ENCODE assay signal across 8 cellular contexts in the genomic region with DNA sequence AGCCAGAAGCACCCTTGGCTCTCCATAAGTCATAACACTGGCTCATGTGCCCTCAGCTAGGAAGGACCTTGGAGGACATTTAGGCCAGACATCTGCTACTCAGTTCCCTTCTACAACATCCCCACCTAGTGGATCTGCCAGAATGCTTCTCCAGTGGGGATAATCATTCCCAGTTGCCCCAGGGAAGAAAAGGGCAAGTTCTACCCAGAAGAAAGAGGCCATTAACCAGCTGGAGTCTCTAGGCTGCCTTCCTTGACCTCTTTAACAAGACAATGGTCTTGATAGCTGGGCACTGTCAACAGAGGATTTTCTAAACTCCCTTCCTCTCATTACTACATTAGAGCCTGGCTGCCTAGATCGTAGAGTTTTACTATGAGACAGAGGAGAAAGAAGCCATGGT. TPM values are rescaled to one million over a fixed set of nuclear protein-coding genes. Genes with fewer than 3 reads are reported as not detected.
A peak's percentile ranks its signal among the peaks of the same experiment; 100 is the strongest.
DNase-seq lines count a peak whose midpoint lies in the region; ATAC-seq and TF ChIP-seq lines count a peak whose summit lies in the region.

No MANE protein-coding gene starts in this region.

- no peak overlapping the region for H3K4me3 ChIP-seq in naive thymus-derived CD4-positive, alpha-beta T cell (ENCODE audit: low read length)

- DNase-seq in GM10248 (ENCODE audit: extremely low spot score), result peak; percentile 29
- peak; percentile 2 for DNase-seq in NCI-H510A (lab: John Stamatoyannopoulos, UW)
- DNase-seq in epidermal melanocyte (ENCODE audit: insufficient read length, low spot score), result peak; percentile 58
- DNase-seq in naive thymus-derived CD4-positive, alpha-beta T cell, result no peak
- DNase-seq in NK-92 treated with Interleukin-12 subunit alpha and Interleukin-12 subunit beta, amount 100 ng/mL, for 24 hours (lab: John Stamatoyannopoulos, UW), result no peak
- DNase-seq in activated effector memory CD4-positive, alpha-beta T cell treated with Interleukin-2 at 50 U/mL for 16 hours, result no peak
- DNase-seq in middle frontal gyrus (ENCODE audit: extremely low spot score, low spot score), result no peak

- intact Hi-C loops in naive thymus-derived CD4-positive, alpha-beta T cell (cut with micrococcal nuclease), result no loop called here

- H3K36me3 ChIP-seq in naive thymus-derived CD4-positive, alpha-beta T cell (ENCODE audit: control insufficient read depth in 2 of 3, insufficient read depth in 3 of 3, low read length in 3 of 3), result no peaks in the 10 kb centered on the region

- no peak overlapping the region for H3K27ac Mint-ChIP-seq in naive thymus-derived CD4-positive, alpha-beta T cell

- peaks cover 0 to 12% (median 0%) of the 10 kb centered on the region in 5 donors for H3K27me3 Mint-ChIP-seq in naive thymus-derived CD4-positive, alpha-beta T cell

- peaks cover 0 to 3% (median 0%) of the 10 kb centered on the region in 5 donors for H3K36me3 Mint-ChIP-seq in naive thymus-derived CD4-positive, alpha-beta T cell

- no peaks in the 10 kb centered on the region for H3K27me3 ChIP-seq in naive thymus-derived CD4-positive, alpha-beta T cell (ENCODE audit: control insufficient read depth in 2 of 2, insufficient read depth in 2 of 2, low read length in 2 of 2)

- no peaks in the 10 kb centered on the region for H3K9me3 ChIP-seq in naive thymus-derived CD4-positive, alpha-beta T cell (ENCODE audit: control insufficient read depth in 2 of 3, low read length in 3 of 3)

- CTCF ChIA-PET in GM10248 (lab: Yijun Ruan, JAX), result interaction anchor here (0.8 to 4.6 kb wide), 4 partner anchors 9 to 500 kb away, joined by 3 to 34 read pairs (median 4); no protein-coding TSS in a partner anchor
- CTCF ChIA-PET in naive thymus-derived CD4-positive, alpha-beta T cell (lab: Charles Lee), result no interaction called here

- H3K4me1 ChIP-seq in naive thymus-derived CD4-positive, alpha-beta T cell (ENCODE audit: control insufficient read depth in 2 of 2, insufficient read depth in 2 of 2, low read length in 2 of 2), result no peaks in the 10 kb centered on the region

- TF ChIP-seq CTCF in GM10248 (IDR thresholded peaks at IDR 0.05; ENCODE audit: control extremely low read depth, extremely low read depth, low read depth, missing control alignments), result peak; percentile 31

- ATAC-seq in naive thymus-derived CD4-positive, alpha-beta T cell, result peak; percentile 40
- ATAC-seq in GM19035 (IDR thresholded peaks at IDR 0.05; ENCODE audit: unreplicated experiment), result no peak

- H3K4me1 Mint-ChIP-seq in naive thymus-derived CD4-positive, alpha-beta T cell, result peaks cover 0 to 1% (median 0%) of the 10 kb centered on the region in 7 donors

- POLR2A ChIA-PET in GM10248 (lab: Yijun Ruan, JAX), result no interaction called here
- POLR2A ChIA-PET in naive thymus-derived CD4-positive, alpha-beta T cell (lab: Charles Lee), result no interaction called here

- no peak overlapping the region for H3K4me3 Mint-ChIP-seq in naive thymus-derived CD4-positive, alpha-beta T cell

- H3K9me3 Mint-ChIP-seq in naive thymus-derived CD4-positive, alpha-beta T cell, result peaks cover 0 to 9% (median 2%) of the 10 kb centered on the region in 11 donors

- no peak overlapping the region for H3K27ac ChIP-seq in naive thymus-derived CD4-positive, alpha-beta T cell (ENCODE audit: low read depth, low read length)

RNA-seq across cellular contexts. Expression of gene LGI2, which starts 42.0 kb away (rescaled TPM):
- not detected for total RNA-seq in naive thymus-derived CD4-positive, alpha-beta T cell
- not detected for polyA plus RNA-seq in naive thymus-derived CD4-positive, alpha-beta T cell

Comparison
In these comparisons a context has a peak if more than half of its experiments do, and no peak if none do; other contexts are left out.
1. DNase-seq: peak in GM10248 (single experiment), NCI-H510A (single experiment) and epidermal melanocyte (single experiment); none in naive thymus-derived CD4-positive, alpha-beta T cell (0 of 9), NK-92 treated with Interleukin-12 subunit alpha and Interleukin-12 subunit beta, amount 100 ng/mL, for 24 hours (single experiment), activated effector memory CD4-positive, alpha-beta T cell treated with Interleukin-2 at 50 U/mL for 16 hours (single experiment) and middle frontal gyrus (single experiment).